In the genomic region with DNA sequence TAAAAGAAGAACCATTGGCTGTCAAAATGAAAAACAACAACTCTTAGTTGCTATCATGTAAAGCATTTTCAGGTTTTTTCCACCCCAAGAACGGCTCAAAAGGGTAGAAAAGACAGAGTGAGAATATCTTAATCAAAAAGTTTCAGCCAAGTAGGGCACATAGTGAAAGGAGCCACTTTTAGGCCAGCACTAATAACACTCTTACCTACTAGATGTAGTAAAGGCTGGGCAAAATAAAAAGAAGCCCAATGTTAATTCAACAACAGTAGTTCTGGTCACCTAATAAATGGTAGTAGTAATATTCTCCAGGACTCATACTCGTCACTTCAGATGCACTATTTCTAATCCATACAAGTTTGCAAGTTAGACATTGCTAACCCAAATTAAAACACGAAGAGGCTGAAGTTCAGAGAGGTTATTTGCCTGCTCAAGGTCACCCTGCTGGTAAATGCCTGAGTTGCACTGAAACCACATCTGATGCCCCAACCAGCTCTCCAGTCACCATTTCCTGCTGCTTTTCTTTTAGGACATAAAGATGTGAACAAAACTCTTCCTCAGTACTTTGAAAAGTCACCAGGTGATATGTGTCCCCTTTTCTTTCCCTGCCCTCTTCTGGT, we compare ENCODE assay signal across 8 cellular contexts. TPM values are rescaled to one million over a fixed set of nuclear protein-coding genes. Genes with fewer than 3 reads are reported as not detected.
A peak's percentile ranks its signal among the peaks of the same experiment; 100 is the strongest.
DNase-seq lines count a peak whose midpoint lies in the region; ATAC-seq and TF ChIP-seq lines count a peak whose summit lies in the region.

No MANE protein-coding gene starts in this region.

- H3K9me3 ChIP-seq in lower lobe of right lung (no peaks in the 10 kb centered on the region), sigmoid colon (no peaks in the 10 kb centered on the region)

- intact Hi-C loops in lower lobe of right lung (cut with DNase I) (no loop called here), sigmoid colon (cut with DNase I) (no loop called here)

- TF ChIP-seq POLR2A in sigmoid colon (IDR thresholded peaks at IDR 0.05), result no peak

- H3K27me3 ChIP-seq in lower lobe of right lung (ENCODE audit: low read depth) (no peaks in the 10 kb centered on the region), sigmoid colon (no peaks in the 10 kb centered on the region)

- H3K4me1 ChIP-seq in lower lobe of right lung (peaks cover 32% of the 10 kb centered on the region), sigmoid colon (peaks cover 0 to 40% (median 33%) of the 10 kb centered on the region in 4 donors)

- H3K4me3 ChIP-seq in lower lobe of right lung, result no peak overlapping the region
- H3K4me3 ChIP-seq in sigmoid colon, result no peak overlapping the region

- ATAC-seq in GM19328 (IDR thresholded peaks at IDR 0.05; ENCODE audit: unreplicated experiment) (peak; percentile 82), HG03097 (IDR thresholded peaks at IDR 0.05; ENCODE audit: low FRiP score, unreplicated experiment) (peak; percentile 53), lower lobe of right lung (peak in 1 of 2 donors; percentile 42)

- DNase-seq in DMS 273 (lab: John Stamatoyannopoulos, UW; ENCODE audit: unreplicated experiment) (peak; percentile 77), SKM-1 (lab: John Stamatoyannopoulos, UW; ENCODE audit: unreplicated experiment) (peak; percentile 55), lower lobe of right lung (no peak), GM03348 (ENCODE audit: low spot score) (no peak), sigmoid colon (no peak), caudate nucleus (lab: John Stamatoyannopoulos, UW) (no peak)

- no peaks in the 10 kb centered on the region for H3K36me3 ChIP-seq in lower lobe of right lung
- no peaks in the 10 kb centered on the region for H3K36me3 ChIP-seq in sigmoid colon

- peak; percentile 31 for TF ChIP-seq CTCF in lower lobe of right lung (IDR thresholded peaks at IDR 0.05)
- peak in 1 of 4 experiments; percentile 5 for TF ChIP-seq CTCF in sigmoid colon (IDR thresholded peaks at IDR 0.05)

- WGBS in sigmoid colon, 2 donors, result 24 to 51% methylated on average over 3 of the region's 3 CpGs

- no peak for TF ChIP-seq EP300 in sigmoid colon (IDR thresholded peaks at IDR 0.05)

- H3K27ac ChIP-seq in lower lobe of right lung, result no peak overlapping the region
- no peak overlapping the region for H3K27ac ChIP-seq in sigmoid colon
- no peak overlapping the region for H3K27ac ChIP-seq in caudate nucleus (ENCODE audit: low read depth, low read length)

RNA-seq across cellular contexts. Expression of gene GOLIM4, which starts 7.5 kb away (rescaled TPM):
- total RNA-seq in lower lobe of right lung, result 54.0 TPM
- total RNA-seq in sigmoid colon, result 10 to 100 TPM; 27.1 to 33.2 (median 27.3) TPM
- 10 to 100 TPM; 12.3 to 37.4 (median 12.6) TPM for polyA plus RNA-seq in sigmoid colon

Comparison
In these comparisons a context has a peak if more than half of its experiments do, and no peak if none do; other contexts are left out.
1. DNase-seq: peak in DMS 273 (single experiment) and SKM-1 (single experiment); none in lower lobe of right lung (single experiment), GM03348 (single experiment), sigmoid colon (single experiment) and caudate nucleus (0 of 61).